9 cellular contexts compared by ENCODE assay signal in the genomic region with DNA sequence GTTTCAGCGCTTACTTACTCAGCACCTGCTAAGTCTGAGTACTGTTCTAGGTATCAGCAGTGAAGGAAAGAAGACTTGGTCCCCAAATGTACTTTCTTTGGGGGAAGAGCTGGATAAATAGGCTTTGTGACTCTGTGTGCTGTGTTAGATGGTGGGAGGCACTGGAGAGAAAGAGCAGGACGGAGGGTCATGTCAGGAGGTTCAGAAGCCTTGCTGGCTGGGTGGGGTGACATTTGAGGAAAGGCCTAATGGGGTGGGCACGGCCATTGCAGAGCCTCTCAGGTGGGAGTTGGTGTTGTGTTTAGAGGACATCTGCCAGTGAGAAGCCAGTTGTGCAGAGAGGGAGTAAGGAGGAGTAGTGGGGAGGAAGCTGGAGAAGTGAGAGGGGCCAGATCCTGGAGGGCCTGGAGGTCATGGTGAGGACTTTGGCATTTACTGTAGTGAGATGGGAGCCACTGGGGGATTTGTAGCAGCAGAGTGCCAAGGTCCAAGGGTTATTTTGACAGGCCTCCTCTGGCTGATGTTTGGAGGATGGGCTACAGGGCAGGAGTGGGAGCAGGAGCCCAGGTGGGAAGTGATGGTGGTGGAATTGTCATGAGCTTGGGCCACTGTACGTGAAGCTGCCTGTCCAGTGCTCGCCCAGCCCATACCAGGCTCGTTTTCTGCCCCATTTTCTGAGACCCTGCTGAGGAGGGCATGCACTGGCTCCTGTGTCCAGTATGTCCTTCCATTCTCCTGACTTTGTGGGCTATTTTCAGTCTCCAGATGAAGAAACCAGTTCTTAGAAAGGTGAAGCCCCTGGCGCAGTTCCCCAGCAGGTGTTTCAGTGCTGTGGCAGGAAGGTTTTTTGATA. TPM values are rescaled to one million over a fixed set of nuclear protein-coding genes. Genes with fewer than 3 reads are reported as not detected.
DNase-seq lines count a peak whose midpoint lies in the region; ATAC-seq lines count a peak whose summit lies in the region.
"Had no signal": no experiment of that assay in that cellular context is flagged by ENCODE, and none has a peak within 500 bp of the region (broad histone marks: within the 10 kb centered on the region; RNA-seq: fewer than 3 reads in every experiment).

No MANE protein-coding gene starts in this region.

- peak overlapping the region; percentile 6 for H3K27ac Mint-ChIP-seq in stimulated activated naive CD8-positive, alpha-beta T cell treated with anti-CD3 and anti-CD28 coated beads, Interleukin-15, Interleukin-2, amounts not matched to agents 100 ng/mL and 50 ng/mL, for 24 hours
- peak overlapping the region; percentile 36 for H3K27ac Mint-ChIP-seq in central memory CD8-positive, alpha-beta T cell (ENCODE audit: low read depth)
- peak overlapping the region in 3 of 9 donors; percentile 55 to 90 (median 83) for H3K27ac Mint-ChIP-seq in naive thymus-derived CD4-positive, alpha-beta T cell
- H3K27ac Mint-ChIP-seq: memory B cell had no signal

- no peaks in the 10 kb centered on the region for H3K27me3 Mint-ChIP-seq in stimulated activated naive CD8-positive, alpha-beta T cell treated with anti-CD3 and anti-CD28 coated beads, Interleukin-15, Interleukin-2, amounts not matched to agents 100 ng/mL and 50 ng/mL, for 24 hours
- H3K27me3 Mint-ChIP-seq in central memory CD8-positive, alpha-beta T cell, result no peaks in the 10 kb centered on the region
- no peaks in the 10 kb centered on the region for H3K27me3 Mint-ChIP-seq in naive thymus-derived CD4-positive, alpha-beta T cell
- H3K27me3 Mint-ChIP-seq: memory B cell had no signal

- no peak overlapping the region for H3K4me3 ChIP-seq in naive thymus-derived CD4-positive, alpha-beta T cell (ENCODE audit: low read length)

- no peaks in the 10 kb centered on the region for H3K9me3 Mint-ChIP-seq in stimulated activated naive CD8-positive, alpha-beta T cell treated with anti-CD3 and anti-CD28 coated beads, Interleukin-15, Interleukin-2, amounts not matched to agents 100 ng/mL and 50 ng/mL, for 24 hours
- H3K9me3 Mint-ChIP-seq in central memory CD8-positive, alpha-beta T cell, result no peaks in the 10 kb centered on the region
- H3K9me3 Mint-ChIP-seq in naive thymus-derived CD4-positive, alpha-beta T cell, result no peaks in the 10 kb centered on the region
- H3K9me3 Mint-ChIP-seq: memory B cell had no signal

- H3K4me1 Mint-ChIP-seq in stimulated activated naive CD8-positive, alpha-beta T cell treated with anti-CD3 and anti-CD28 coated beads, Interleukin-15, Interleukin-2, amounts not matched to agents 100 ng/mL and 50 ng/mL, for 24 hours (ENCODE audit: low read depth), result peaks cover 49% of the 10 kb centered on the region
- peaks cover 21% of the 10 kb centered on the region for H3K4me1 Mint-ChIP-seq in central memory CD8-positive, alpha-beta T cell
- peaks cover 6 to 47% (median 37%) of the 10 kb centered on the region in 7 donors for H3K4me1 Mint-ChIP-seq in naive thymus-derived CD4-positive, alpha-beta T cell

- no peak for ATAC-seq in stimulated activated naive CD8-positive, alpha-beta T cell treated with anti-CD3 and anti-CD28 coated beads, Interleukin-15, Interleukin-2, amounts not matched to agents 100 U/mL and 50 U/mL, for 24 hours
- no peak for ATAC-seq in central memory CD8-positive, alpha-beta T cell (replicated peaks; ENCODE audit: extremely low read depth, poor library complexity, severe bottlenecking)
- ATAC-seq in naive thymus-derived CD4-positive, alpha-beta T cell, result no peak
- ATAC-seq in activated CD4-positive, CD25-positive, alpha-beta regulatory T cell treated with anti-CD3 and anti-CD28 coated beads, Interleukin-2, amount 50 U/mL, for 24 hours, result no peak

- H3K27ac ChIP-seq in naive thymus-derived CD4-positive, alpha-beta T cell (ENCODE audit: low read depth, low read length), result peak overlapping the region; percentile 97

- H3K27me3 ChIP-seq in naive thymus-derived CD4-positive, alpha-beta T cell (ENCODE audit: control insufficient read depth in 2 of 2, insufficient read depth in 2 of 2, low read length in 2 of 2), result no peaks in the 10 kb centered on the region

- CTCF ChIA-PET in naive thymus-derived CD4-positive, alpha-beta T cell (lab: Charles Lee), result no interaction called here

- intact Hi-C loops in naive thymus-derived CD4-positive, alpha-beta T cell (cut with micrococcal nuclease), result no loop called here

- no peaks in the 10 kb centered on the region for H3K9me3 ChIP-seq in naive thymus-derived CD4-positive, alpha-beta T cell (ENCODE audit: control insufficient read depth in 2 of 3, low read length in 3 of 3)

- no peak for DNase-seq in stimulated activated naive CD8-positive, alpha-beta T cell treated with anti-CD3 and anti-CD28 coated beads, Interleukin-15, Interleukin-2, amounts not matched to agents 100 U/mL and 50 U/mL, for 24 hours
- DNase-seq in central memory CD8-positive, alpha-beta T cell (ENCODE audit: low spot score in 2 of 2), result peak in 1 of 2 donors; percentile 9
- peak in 1 of 9 donors; percentile 20 for DNase-seq in naive thymus-derived CD4-positive, alpha-beta T cell
- DNase-seq in OCI-M1 (lab: John Stamatoyannopoulos, UW), result no peak
- no peak for DNase-seq in activated gamma-delta T cell (lab: John Stamatoyannopoulos, UW)
- no peak for DNase-seq in NCI-H2196 treated with DMSO at 0.1 percent for 48 hours (lab: John Stamatoyannopoulos, UW; ENCODE audit: unreplicated experiment)

- H3K4me3 Mint-ChIP-seq in stimulated activated naive CD8-positive, alpha-beta T cell treated with anti-CD3 and anti-CD28 coated beads, Interleukin-15, Interleukin-2, amounts not matched to agents 100 ng/mL and 50 ng/mL, for 24 hours, result no peak overlapping the region
- H3K4me3 Mint-ChIP-seq in central memory CD8-positive, alpha-beta T cell, result no peak overlapping the region
- H3K4me3 Mint-ChIP-seq in naive thymus-derived CD4-positive, alpha-beta T cell, result peak overlapping the region in 4 of 10 donors; percentile 8 to 50 (median 30)
- H3K4me3 Mint-ChIP-seq: memory B cell had no signal

- peaks cover 0 to 24% (median 0%) of the 10 kb centered on the region in 3 experiments for H3K36me3 ChIP-seq in naive thymus-derived CD4-positive, alpha-beta T cell (ENCODE audit: control insufficient read depth in 2 of 3, insufficient read depth in 3 of 3, low read length in 3 of 3)

- POLR2A ChIA-PET in naive thymus-derived CD4-positive, alpha-beta T cell (lab: Charles Lee), result interaction anchor here (0.8 to 0.9 kb wide), 3 partner anchors 8 to 126 kb away, joined by 3 to 4 read pairs (median 3); no protein-coding TSS in a partner anchor

- H3K36me3 Mint-ChIP-seq in stimulated activated naive CD8-positive, alpha-beta T cell treated with anti-CD3 and anti-CD28 coated beads, Interleukin-15, Interleukin-2, amounts not matched to agents 100 ng/mL and 50 ng/mL, for 24 hours (ENCODE audit: low read depth), result peaks cover 22% of the 10 kb centered on the region
- peaks cover 12% of the 10 kb centered on the region for H3K36me3 Mint-ChIP-seq in central memory CD8-positive, alpha-beta T cell (ENCODE audit: insufficient read depth)
- peaks cover 0 to 11% (median 0%) of the 10 kb centered on the region in 5 donors for H3K36me3 Mint-ChIP-seq in naive thymus-derived CD4-positive, alpha-beta T cell

- peaks cover 18 to 32% of the 10 kb centered on the region in 2 donors for H3K4me1 ChIP-seq in naive thymus-derived CD4-positive, alpha-beta T cell (ENCODE audit: control insufficient read depth in 2 of 2, insufficient read depth in 2 of 2, low read length in 2 of 2)

RNA-seq across cellular contexts. Expression of a gene that starts 0.9 kb away (rescaled TPM):
- 1 to 10 TPM; 1.0 to 3.6 (median 1.4) TPM for total RNA-seq in naive thymus-derived CD4-positive, alpha-beta T cell
- 1 to 10 TPM; 1.3 to 1.9 TPM for polyA plus RNA-seq in naive thymus-derived CD4-positive, alpha-beta T cell
